ENCODE assay signal across 1 cellular context in genomic region chr1:38084113-38084512, GRCh38.
TF ChIP-seq lines count a peak whose summit lies in the region.

No MANE protein-coding gene starts in this region.

TF ChIP-seq in IMR-90, 13 proteins besides CTCF, POLR2A, EP300 and RAD21:
- TF ChIP-seq MAFK (IDR thresholded peaks at IDR 0.05; ENCODE audit: low read depth, low read length) (no peak), MAZ (IDR thresholded peaks at IDR 0.05; ENCODE audit: borderline replicate concordance, low read depth, low read length) (no peak), MXI1 (IDR thresholded peaks at IDR 0.05; ENCODE audit: borderline replicate concordance, low read depth, low read length) (no peak), NFE2L2 (IDR thresholded peaks at IDR 0.05; ENCODE audit: low read depth, low read length) (no peak), USF2 (IDR thresholded peaks at IDR 0.05; ENCODE audit: low read depth, low read length) (no peak), BHLHE40 (IDR thresholded peaks at IDR 0.05; ENCODE audit: low read depth, low read length) (no peak), ELK1 (IDR thresholded peaks at IDR 0.05; ENCODE audit: borderline replicate concordance, low read depth, low read length) (no peak), RFX5 (IDR thresholded peaks at IDR 0.05; ENCODE audit: low read depth, low read length) (no peak), CHD1 (IDR thresholded peaks at IDR 0.05; ENCODE audit: low read depth, low read length) (no peak), CEBPB (IDR thresholded peaks at IDR 0.05; ENCODE audit: low read depth, low read length) (no peak), FOS (IDR thresholded peaks at IDR 0.05; ENCODE audit: low read depth, low read length) (no peak), SMC3 (IDR thresholded peaks at IDR 0.05; ENCODE audit: low read depth, low read length) (no peak), RCOR1 (IDR thresholded peaks at IDR 0.05; ENCODE audit: insufficient replicate concordance, low read length) (no peak)
